Comparison of ENCODE assay signal across 11 cellular contexts in the genomic region with DNA sequence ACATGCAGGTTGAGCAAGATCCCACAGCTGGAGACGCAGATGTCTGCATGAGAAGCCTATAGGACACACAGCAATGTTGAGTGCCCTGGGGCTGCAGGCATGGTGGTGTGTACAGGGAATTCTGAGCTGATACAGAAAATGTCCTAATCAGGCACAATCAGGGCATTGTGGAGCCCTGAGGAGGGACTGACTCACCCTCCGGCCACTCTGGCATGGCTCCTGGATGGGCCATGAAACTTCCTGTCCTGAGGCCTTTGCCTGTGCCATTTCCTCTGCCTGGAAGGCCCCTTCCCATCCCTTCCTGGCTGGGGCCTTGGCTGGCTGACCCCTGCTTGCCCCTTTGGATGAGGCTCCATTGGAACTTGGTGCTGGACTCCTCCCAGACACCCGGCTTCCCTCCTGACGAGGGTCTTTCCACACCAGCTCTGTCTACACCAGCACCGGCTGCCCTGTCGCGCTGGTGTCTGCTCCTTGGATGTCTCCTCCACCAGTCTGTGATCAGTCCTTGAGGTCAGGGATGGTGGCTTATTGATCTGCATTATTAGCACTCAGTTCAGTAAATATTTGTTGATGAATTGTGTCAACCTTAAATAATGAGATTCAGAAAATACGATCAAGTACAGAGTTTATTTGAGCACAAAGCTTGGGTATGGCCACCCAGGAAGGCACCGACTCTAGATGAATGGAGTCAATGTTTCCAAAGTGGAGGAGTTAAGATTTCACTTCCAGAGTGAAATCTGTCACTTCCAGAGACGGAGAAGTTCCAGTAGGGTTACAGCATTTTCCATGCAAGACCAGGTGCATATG. TPM values are rescaled to one million over a fixed set of nuclear protein-coding genes. Genes with fewer than 3 reads are reported as not detected.
A peak's percentile ranks its signal among the peaks of the same experiment; 100 is the strongest.
DNase-seq lines count a peak whose midpoint lies in the region; ATAC-seq and TF ChIP-seq lines count a peak whose summit lies in the region.
"Had no signal": no experiment of that assay in that cellular context is flagged by ENCODE, and none has a peak within 500 bp of the region (broad histone marks: within the 10 kb centered on the region; RNA-seq: fewer than 3 reads in every experiment).

No MANE protein-coding gene starts in this region.

- peak; percentile 50 for DNase-seq in GM04504 (ENCODE audit: low read depth)
- DNase-seq in left ventricle myocardium inferior = no peak
- peak; percentile 71 for DNase-seq in renal cortical epithelial cell (ENCODE audit: low read depth)
- no peak for DNase-seq in NCI-H446 treated with DMSO at 0.1 percent for 48 hours (lab: John Stamatoyannopoulos, UW)
- no peak for DNase-seq in GDM1 (lab: John Stamatoyannopoulos, UW)
- DNase-seq: DMS53; effector memory CD4-positive, alpha-beta T cell; stimulated activated CD4-positive, alpha-beta T cell treated with anti-CD3 and anti-CD28 coated beads, Interleukin-2, amount 100 ng/mL, for 48 hours had no signal

- H3K9me3 ChIP-seq in left ventricle myocardium inferior (replicated peaks) = peaks cover 9% of the 10 kb centered on the region

- H3K27me3 ChIP-seq in left ventricle myocardium inferior (ENCODE audit: low read depth) = no peaks in the 10 kb centered on the region

- ATAC-seq in HG03520 (IDR thresholded peaks at IDR 0.05; ENCODE audit: unreplicated experiment) (no peak), HG03097 (IDR thresholded peaks at IDR 0.05; ENCODE audit: low FRiP score, unreplicated experiment) (no peak)

- H3K4me3 ChIP-seq in left ventricle myocardium inferior = no peak overlapping the region

- H3K27ac ChIP-seq in angular gyrus (ENCODE audit: low read depth, low read length) (peak overlapping the region; percentile 13), left ventricle myocardium inferior (replicated peaks) (peak overlapping the region; percentile 40)

- peaks cover 9% of the 10 kb centered on the region for H3K4me1 ChIP-seq in left ventricle myocardium inferior

- H3K36me3 ChIP-seq in left ventricle myocardium inferior = no peaks in the 10 kb centered on the region

- TF ChIP-seq CTCF in left ventricle myocardium inferior (IDR thresholded peaks at IDR 0.05; ENCODE audit: borderline replicate concordance) = no peak

- intact Hi-C loops in left ventricle myocardium inferior (cut with micrococcal nuclease) = no loop called here

RNA-seq across cellular contexts. Expression of a gene that starts 16.8 kb away (rescaled TPM):
- 6.8 TPM for total RNA-seq in left ventricle myocardium inferior
- 20.0 and 27.2 TPM in 2 replicates for total RNA-seq in renal cortical epithelial cell

Comparison
In these comparisons a context has a peak if more than half of its experiments do, and no peak if none do; other contexts are left out.
1. DNase-seq: peak in GM04504 (single experiment) and renal cortical epithelial cell (single experiment); none in left ventricle myocardium inferior (single experiment), NCI-H446 treated with DMSO at 0.1 percent for 48 hours (single experiment) and GDM1 (single experiment).